ENCODE assay signal across 25 cellular contexts in genomic region chr2:85736456-85737355, GRCh38. TPM values are rescaled to one million over a fixed set of nuclear protein-coding genes. Genes with fewer than 3 reads are reported as not detected.
DNase-seq lines count a peak whose midpoint lies in the region; ATAC-seq and TF ChIP-seq lines count a peak whose summit lies in the region.
"Had no signal": no experiment of that assay in that cellular context is flagged by ENCODE, and none has a peak within 500 bp of the region (broad histone marks: within the 10 kb centered on the region; RNA-seq: fewer than 3 reads in every experiment).

No MANE protein-coding gene starts in this region.

- TF ChIP-seq CTCF in endodermal cell (conservative IDR thresholded peaks at IDR 0.05): no peak
- no peak for TF ChIP-seq CTCF in nephron (IDR thresholded peaks at IDR 0.05; ENCODE audit: unreplicated experiment in 3 of 3)
- TF ChIP-seq CTCF in upper lobe of left lung (IDR thresholded peaks at IDR 0.05): no peak
- TF ChIP-seq CTCF in neural progenitor cell (IDR thresholded peaks at IDR 0.05): no peak
- no peak for TF ChIP-seq CTCF in CD4-positive, alpha-beta T cell (IDR thresholded peaks at IDR 0.05)

- ATAC-seq in left ventricle myocardium superior (no peak), upper lobe of left lung (ENCODE audit: low FRiP score in 2 of 2) (no peak), GM21360 (IDR thresholded peaks at IDR 0.05; ENCODE audit: unreplicated experiment) (no peak)
- no peak for ATAC-seq in CD4-positive, alpha-beta T cell (ENCODE audit: poor library complexity)
- ATAC-seq: Panc1 had no signal

- DNase-seq in cardiac septum (ENCODE audit: low spot score): peak; percentile 15
- DNase-seq in left ventricle myocardium superior: no peak
- no peak for DNase-seq in endodermal cell
- DNase-seq in upper lobe of left lung: no peak
- no peak for DNase-seq in neural progenitor cell (ENCODE audit: low spot score)
- no peak for DNase-seq in CD4-positive, alpha-beta T cell
- DNase-seq: activated CD4-positive, alpha-beta T cell treated with anti-CD3 and anti-CD28 coated beads, Interleukin-2, amount 50 U/mL, for 48 hours; activated naive CD4-positive, alpha-beta T cell treated with anti-CD3 and anti-CD28 coated beads, Interleukin-2, amount 50 U/mL, for 16 hours; activated T-cell treated with anti-CD3 and anti-CD28 coated beads, Interleukin-2, amount 50 U/mL, for 24 hours; DMS53; KBM-7; midbrain; NCI-H2107; NCI-H748 treated with DMSO at 0.1 percent for 48 hours; stimulated activated CD4-positive, alpha-beta T cell treated with anti-CD3 and anti-CD28 coated beads, Interleukin-4, amount 100 ng/mL, for 24 hours; stimulated activated CD8-positive, alpha-beta memory T cell treated with anti-CD3 and anti-CD28 coated beads, Interleukin-4, amount 100 ng/mL, for 48 hours had no signal

- TF ChIP-seq EP300 in upper lobe of left lung (IDR thresholded peaks at IDR 0.05): no peak

- H3K27ac ChIP-seq in endodermal cell (ENCODE audit: low read depth, low read length): no peak overlapping the region
- peak overlapping the region; percentile 22 to 67 (median 60) for H3K27ac ChIP-seq in upper lobe of left lung
- no peak overlapping the region for H3K27ac ChIP-seq in neural progenitor cell
- no peak overlapping the region for H3K27ac ChIP-seq in CD4-positive, alpha-beta T cell (ENCODE audit: low read depth, low read length)
- H3K27ac ChIP-seq: HL-60, neutrophil had no signal

- no peak overlapping the region for H2AFZ ChIP-seq in neural progenitor cell (replicated peaks)

- peaks cover 5% of the 10 kb centered on the region for H3K9me3 Mint-ChIP-seq in endodermal cell
- H3K9me3 Mint-ChIP-seq in nephron: no peaks in the 10 kb centered on the region
- peaks cover 4% of the 10 kb centered on the region for H3K9me3 Mint-ChIP-seq in neural progenitor cell
- H3K9me3 Mint-ChIP-seq in CD4-positive, alpha-beta T cell: no peaks in the 10 kb centered on the region
- H3K9me3 Mint-ChIP-seq: activated T-cell treated with anti-CD3 and anti-CD28 coated beads, Interleukin-2, amount 50 U/mL, for 24 hours had no signal

- H3K4me3 ChIP-seq in endodermal cell (ENCODE audit: low read length) (peak overlapping the region; percentile 33), upper lobe of left lung (no peak overlapping the region), neural progenitor cell (no peak overlapping the region)
- H3K4me3 ChIP-seq: dorsolateral prefrontal cortex had no signal

- CTCF ChIA-PET in CD4-positive, alpha-beta T cell (lab: Charles Lee): no interaction called here

- H3F3A ChIP-seq in neural progenitor cell (ENCODE audit: low read depth): no peaks in the 10 kb centered on the region

- POLR2A ChIA-PET in CD4-positive, alpha-beta T cell (lab: Charles Lee): no interaction called here

- H3K36me3 Mint-ChIP-seq in endodermal cell (ENCODE audit: low read depth) (no peaks in the 10 kb centered on the region), nephron (ENCODE audit: low read depth) (no peaks in the 10 kb centered on the region), neural progenitor cell (no peaks in the 10 kb centered on the region)
- no peaks in the 10 kb centered on the region for H3K36me3 Mint-ChIP-seq in CD4-positive, alpha-beta T cell (ENCODE audit: low read depth)

- no peak overlapping the region for H3K27ac Mint-ChIP-seq in endodermal cell
- H3K27ac Mint-ChIP-seq in nephron: peak overlapping the region in 2 of 3 experiments; percentile 29 to 54
- no peak overlapping the region for H3K27ac Mint-ChIP-seq in neural progenitor cell
- no peak overlapping the region for H3K27ac Mint-ChIP-seq in CD4-positive, alpha-beta T cell
- H3K27ac Mint-ChIP-seq: activated T-cell treated with anti-CD3 and anti-CD28 coated beads, Interleukin-2, amount 50 U/mL, for 24 hours had no signal

- peaks cover 24% of the 10 kb centered on the region for H3K27me3 ChIP-seq in endodermal cell (ENCODE audit: control insufficient read depth, insufficient read depth, low read length, poor library complexity, severe bottlenecking)
- H3K27me3 ChIP-seq in upper lobe of left lung: no peaks in the 10 kb centered on the region
- H3K27me3 ChIP-seq in neural progenitor cell: no peaks in the 10 kb centered on the region
- H3K27me3 ChIP-seq in CD4-positive, alpha-beta T cell (ENCODE audit: control insufficient read depth, insufficient read depth, low read length): no peaks in the 10 kb centered on the region
- H3K27me3 ChIP-seq: dorsolateral prefrontal cortex had no signal

- WGBS in endodermal cell (ENCODE audit: insufficient coverage in 1 of 2, insufficient read length in 1 of 2), 2 experiments: 94 to 100% methylated on average over 3 to 7 of the region's 7 CpGs
- 85 to 87% methylated on average over 7 of the region's 7 CpGs for WGBS in upper lobe of left lung, 2 donors

- H3K36me3 ChIP-seq in endodermal cell (ENCODE audit: control insufficient read depth, insufficient read depth, low read length) (no peaks in the 10 kb centered on the region), upper lobe of left lung (no peaks in the 10 kb centered on the region), neural progenitor cell (no peaks in the 10 kb centered on the region)
- H3K36me3 ChIP-seq: neutrophil had no signal

- H3K79me2 ChIP-seq in neural progenitor cell (ENCODE audit: low read depth): no peaks in the 10 kb centered on the region

- no peaks in the 10 kb centered on the region for H4K20me1 ChIP-seq in neural progenitor cell (ENCODE audit: low read depth)

- H3K4me2 ChIP-seq in neural progenitor cell: no peak overlapping the region

- H3K4me1 Mint-ChIP-seq in endodermal cell: peaks cover 6% of the 10 kb centered on the region
- peaks cover 70% of the 10 kb centered on the region for H3K4me1 Mint-ChIP-seq in nephron
- peaks cover 14% of the 10 kb centered on the region for H3K4me1 Mint-ChIP-seq in neural progenitor cell
- no peaks in the 10 kb centered on the region for H3K4me1 Mint-ChIP-seq in CD4-positive, alpha-beta T cell (ENCODE audit: low read depth)

- H3K9ac ChIP-seq in endodermal cell (ENCODE audit: extremely low read depth, low read length, poor library complexity, severe bottlenecking) (no peak overlapping the region), neural progenitor cell (no peak overlapping the region)

- H3K27me3 Mint-ChIP-seq in endodermal cell (ENCODE audit: insufficient read depth) (peaks cover 50% of the 10 kb centered on the region), nephron (ENCODE audit: low read depth) (peaks cover 11% of the 10 kb centered on the region), neural progenitor cell (ENCODE audit: insufficient read depth, low read depth) (peaks cover 6% of the 10 kb centered on the region)
- H3K27me3 Mint-ChIP-seq in CD4-positive, alpha-beta T cell: peaks cover 28% of the 10 kb centered on the region

- no peak for TF ChIP-seq POLR2A in upper lobe of left lung (IDR thresholded peaks at IDR 0.05)

- H3K4me1 ChIP-seq in endodermal cell (ENCODE audit: control insufficient read depth, insufficient read depth, low read length): peaks cover 9% of the 10 kb centered on the region
- peaks cover 14 to 26% (median 20%) of the 10 kb centered on the region in 4 donors for H3K4me1 ChIP-seq in upper lobe of left lung
- peaks cover 5% of the 10 kb centered on the region for H3K4me1 ChIP-seq in neural progenitor cell

- H3K9me3 ChIP-seq in endodermal cell (ENCODE audit: control insufficient read depth, low read length): peaks cover 7% of the 10 kb centered on the region
- no peaks in the 10 kb centered on the region for H3K9me3 ChIP-seq in upper lobe of left lung
- no peaks in the 10 kb centered on the region for H3K9me3 ChIP-seq in neural progenitor cell (ENCODE audit: low read depth)
- H3K9me3 ChIP-seq in CD4-positive, alpha-beta T cell (ENCODE audit: control insufficient read depth, low read length): no peaks in the 10 kb centered on the region
- H3K9me3 ChIP-seq: neutrophil had no signal

- no peak overlapping the region for H3K4me3 Mint-ChIP-seq in endodermal cell
- no peak overlapping the region for H3K4me3 Mint-ChIP-seq in nephron
- no peak overlapping the region for H3K4me3 Mint-ChIP-seq in neural progenitor cell
- H3K4me3 Mint-ChIP-seq in CD4-positive, alpha-beta T cell: no peak overlapping the region
- H3K4me3 Mint-ChIP-seq: activated T-cell treated with anti-CD3 and anti-CD28 coated beads, Interleukin-2, amount 50 U/mL, for 24 hours had no signal

- intact Hi-C loops in cardiac septum (cut with DNase I) (no loop called here), left ventricle myocardium superior (cut with micrococcal nuclease) (no loop called here)
- intact Hi-C loops in CD4-positive, alpha-beta T cell (cut with DNase I, micrococcal nuclease): no loop called here

RNA-seq across cellular contexts. Expression of gene ATOH8, which starts 17.1 kb away (rescaled TPM):
- 21.0 TPM for total RNA-seq in cardiac septum
- 29.6 TPM for total RNA-seq in left ventricle myocardium superior
- 1 to 10 TPM; 1.3 to 1.6 TPM for total RNA-seq in endodermal cell
- 6.6 TPM for polyA plus RNA-seq in endodermal cell (2013, experiment 1 of 2)
- 8.9 TPM for polyA plus RNA-seq in endodermal cell (2013, experiment 2 of 2)
- 100 to 1,000 TPM in 2 of 6 donors, 10 to 100 TPM in 4; 60.2 to 121 (median 85.1) TPM for total RNA-seq in upper lobe of left lung
- 0.43 TPM in 1 of 2 replicates, not detected in the other for total RNA-seq in neural progenitor cell (ENCODE audit: low replicate concordance)
- not detected for total RNA-seq in CD4-positive, alpha-beta T cell
- polyA plus RNA-seq: keratinocyte had no signal

RNA-seq across cellular contexts. Expression of gene GNLY, which starts 42.5 kb away (rescaled TPM):
- total RNA-seq in cardiac septum (2.3 TPM), left ventricle myocardium superior (2.3 TPM), endodermal cell (not detected), upper lobe of left lung (10 to 100 TPM; 12.2 to 24.7 (median 21.0) TPM), neural progenitor cell (ENCODE audit: low replicate concordance) (0.65 TPM in 1 of 2 replicates, not detected in the other)
- 0.39 TPM for polyA plus RNA-seq in endodermal cell (2013, experiment 1 of 2)
- polyA plus RNA-seq in endodermal cell (2013, experiment 2 of 2): 0.66 TPM
- total RNA-seq in CD4-positive, alpha-beta T cell: 10 to 100 TPM; 45.1 TPM
- total RNA-seq: A172, H1 had no signal
- polyA plus RNA-seq: keratinocyte had no signal

Comparison
In these comparisons a context has a peak if more than half of its experiments do, and no peak if none do; other contexts are left out.
1. H3K27ac ChIP-seq: peak in upper lobe of left lung (4 of 4); none in endodermal cell (single experiment), neural progenitor cell (single experiment) and CD4-positive, alpha-beta T cell (single experiment).
2. H3K27ac Mint-ChIP-seq: peak in nephron (2 of 3); none in endodermal cell (single experiment), neural progenitor cell (single experiment) and CD4-positive, alpha-beta T cell (single experiment).